In genomic region chr17:28928061-28928460, GRCh38 we compare ENCODE assay signal across 1 cellular context.
TF ChIP-seq lines count a peak whose summit lies in the region.

No MANE protein-coding gene starts in this region.

TF ChIP-seq in GM12878, 131 proteins besides CTCF, POLR2A, EP300 and RAD21:
- TF ChIP-seq RCOR1 (conservative IDR thresholded peaks at IDR 0.05; ENCODE audit: low read depth, low read length) = no peak
- peak; percentile 45; the same call in 1 of the 2 replicates for TF ChIP-seq YY1 (IDR thresholded peaks at IDR 0.05; ENCODE audit: low read depth, low read length)
- no peak for TF ChIP-seq FOXK2 (IDR thresholded peaks at IDR 0.05)
- no peak for TF ChIP-seq RFX5 (IDR thresholded peaks at IDR 0.05; ENCODE audit: low read depth, low read length)
- peak; percentile 57 for TF ChIP-seq JUNB (IDR thresholded peaks at IDR 0.05)
- TF ChIP-seq CBX5 (IDR thresholded peaks at IDR 0.05; ENCODE audit: low read depth) = peak; percentile 96
- TF ChIP-seq RUNX3 (IDR thresholded peaks at IDR 0.05; ENCODE audit: low read length) = peak; percentile 50
- TF ChIP-seq IRF4 (IDR thresholded peaks at IDR 0.05; ENCODE audit: low read depth, low read length) = peak; percentile 54; the same call in 1 of the 2 replicates
- TF ChIP-seq, protein P1, sequence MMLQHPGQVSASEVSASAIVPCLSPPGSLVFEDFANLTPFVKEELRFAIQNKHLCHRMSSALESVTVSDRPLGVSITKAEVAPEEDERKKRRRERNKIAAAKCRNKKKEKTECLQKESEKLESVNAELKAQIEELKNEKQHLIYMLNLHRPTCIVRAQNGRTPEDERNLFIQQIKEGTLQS (IDR thresholded peaks at IDR 0.05; ENCODE audit: borderline replicate concordance, extremely low read depth, low read depth, low read length) = no peak
- no peak for TF ChIP-seq NR2C2 (IDR thresholded peaks at IDR 0.05; ENCODE audit: borderline replicate concordance, control insufficient read depth, insufficient read length, low read depth)
